Comparison of ENCODE assay signal across 1 cellular context in genomic region chr17:18368948-18369347, GRCh38.
A peak's percentile ranks its signal among the peaks of the same experiment; 100 is the strongest.
TF ChIP-seq lines count a peak whose summit lies in the region.

No MANE protein-coding gene starts in this region.

TF ChIP-seq in K562, 482 proteins besides CTCF, POLR2A, EP300 and RAD21:
- TF ChIP-seq NBN (IDR thresholded peaks at IDR 0.05; ENCODE audit: low read depth) (no peak), ZNF79 (CRISPR knock-in tag; IDR thresholded peaks at IDR 0.05; ENCODE audit: low read depth) (no peak), ELK1 (CRISPR knock-in tag; IDR thresholded peaks at IDR 0.05) (no peak), CBFA2T2 (conservative IDR thresholded peaks at IDR 0.05) (peak; percentile 24; the same call in 1 of the 2 replicates), ZFPM2 (CRISPR knock-in tag; IDR thresholded peaks at IDR 0.05) (no peak), BACH1 (tag; IDR thresholded peaks at IDR 0.05) (no peak), GTF2F1 (IDR thresholded peaks at IDR 0.05; ENCODE audit: low read depth, low read length) (no peak), ZFP30 (CRISPR knock-in tag; IDR thresholded peaks at IDR 0.05; ENCODE audit: borderline replicate concordance) (no peak), MITF (IDR thresholded peaks at IDR 0.05) (no peak), GTF2E2 (tag; IDR thresholded peaks at IDR 0.05) (no peak), SETDB1 (IDR thresholded peaks at IDR 0.05; ENCODE audit: low read length) (no peak), NFIC (IDR thresholded peaks at IDR 0.05) (no peak), ZNF449 (CRISPR knock-in tag; IDR thresholded peaks at IDR 0.05) (no peak), CBFA2T3 (IDR thresholded peaks at IDR 0.05) (peak; percentile 31), MYC (IDR thresholded peaks at IDR 0.05; ENCODE audit: low read depth, low read length) (no peak), MYC (CRISPR knock-in tag; IDR thresholded peaks at IDR 0.05; ENCODE audit: borderline replicate concordance, low read depth) (no peak), TCF3 (CRISPR knock-in tag; IDR thresholded peaks at IDR 0.05) (peak; percentile 29; the same call in 1 of the 2 replicates), HMG20A (CRISPR knock-in tag; conservative IDR thresholded peaks at IDR 0.05) (no peak), EGR1 (conservative IDR thresholded peaks at IDR 0.05) (no peak), HMGN3 (IDR thresholded peaks at IDR 0.05; ENCODE audit: borderline replicate concordance, extremely low read depth, insufficient read length, low read depth, low read length) (no peak), TCF7 (IDR thresholded peaks at IDR 0.05; ENCODE audit: borderline replicate concordance) (no peak), ZNF217 (CRISPR knock-in tag; IDR thresholded peaks at IDR 0.05) (no peak), CXXC5 (CRISPR knock-in tag; IDR thresholded peaks at IDR 0.05) (no peak), MEIS2 (IDR thresholded peaks at IDR 0.05; ENCODE audit: partially characterized antibody) (peak; percentile 50), POU5F1 (IDR thresholded peaks at IDR 0.05; ENCODE audit: borderline replicate concordance, low read depth, low read length, partially characterized antibody) (no peak), HDAC1 (IDR thresholded peaks at IDR 0.05) (no peak), SMARCC2 (IDR thresholded peaks at IDR 0.05; ENCODE audit: low read depth) (no peak), ETV1 (tag; conservative IDR thresholded peaks at IDR 0.05; ENCODE audit: low read depth) (no peak), CREBBP (IDR thresholded peaks at IDR 0.05; ENCODE audit: low read depth, low read length) (no peak), ZNF518B (CRISPR knock-in tag; IDR thresholded peaks at IDR 0.05) (no peak), ETV5 (CRISPR knock-in tag; IDR thresholded peaks at IDR 0.05; ENCODE audit: low read depth) (no peak), PHB (CRISPR knock-in tag; IDR thresholded peaks at IDR 0.05) (no peak), TAL1 (IDR thresholded peaks at IDR 0.05) (peak; percentile 28; the same call in 1 of the 2 replicates)
